21 cellular contexts compared by ENCODE assay signal in the genomic region with DNA sequence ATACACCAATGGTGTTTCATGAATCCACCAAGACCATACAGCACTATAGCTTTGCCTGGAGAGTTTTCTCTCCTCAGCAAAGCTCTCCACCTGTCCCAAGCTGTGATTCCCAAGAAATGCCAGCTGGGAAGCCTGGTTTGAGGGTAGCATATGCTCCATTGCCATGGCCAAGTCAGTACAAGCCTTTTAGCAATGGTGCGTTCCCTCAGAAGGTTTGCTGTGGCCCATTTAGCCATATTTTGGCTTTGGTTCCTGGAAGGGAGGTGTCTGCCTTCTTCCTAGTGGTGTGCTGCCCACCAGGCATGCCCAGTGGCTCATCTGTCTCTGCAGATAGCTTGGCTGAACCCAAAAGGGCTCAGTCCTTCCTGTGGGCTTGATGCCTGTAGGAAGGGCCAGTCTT. TPM values are rescaled to one million over a fixed set of nuclear protein-coding genes. Genes with fewer than 3 reads are reported as not detected.
DNase-seq lines count a peak whose midpoint lies in the region; ATAC-seq, FAIRE-seq and TF ChIP-seq lines count a peak whose summit lies in the region.
"Had no signal": no experiment of that assay in that cellular context is flagged by ENCODE, and none has a peak within 500 bp of the region (broad histone marks: within the 10 kb centered on the region; RNA-seq: fewer than 3 reads in every experiment).

No MANE protein-coding gene starts in this region.

- 89% methylated on average over 1 of the region's 1 CpG; no CpG with 5 or more reads in 1 of the 2 experiments for WGBS in H1 (ENCODE audit: extremely low coverage in 1 of 2, insufficient coverage in 1 of 2, insufficient read length in 1 of 2, insufficient replicate concordance in 2 of 2, low coverage in 1 of 2, low lambda C conversion rate in 2 of 2, missing lambda C conversion rate in 1 of 2), 2 experiments

- no peak for TF ChIP-seq CTCF in natural killer cell (IDR thresholded peaks at IDR 0.05)
- TF ChIP-seq CTCF in H1 (IDR thresholded peaks at IDR 0.05; ENCODE audit: control extremely low read depth in 1 of 3, insufficient read depth in 1 of 3, low read depth in 1 of 3, low read length in 3 of 3) = no peak
- TF ChIP-seq CTCF in GM20000 (IDR thresholded peaks at IDR 0.05; ENCODE audit: extremely low read depth, missing control alignments) = no peak
- no peak for TF ChIP-seq CTCF in progenitor cell of endocrine pancreas (IDR thresholded peaks at IDR 0.05; ENCODE audit: unreplicated experiment)

- no peak for ATAC-seq in natural killer cell treated with Interleukin-12 subunit alpha and Interleukin-12 subunit beta and Interleukin-15 and Interleukin-18, amount 100 ng/mL, for 72 hours
- ATAC-seq in natural killer cell = no peak
- ATAC-seq in GM19035 (IDR thresholded peaks at IDR 0.05; ENCODE audit: unreplicated experiment) = no peak
- ATAC-seq in GM19023 (IDR thresholded peaks at IDR 0.05; ENCODE audit: unreplicated experiment) = no peak
- ATAC-seq: Panc1 had no signal

- H3K4me1 ChIP-seq in H1 (replicated peaks in 1 of 4; ENCODE audit: control insufficient read depth in 3 of 4, insufficient read depth in 4 of 4, low read length in 3 of 4) = peaks cover 3 to 22% (median 14%) of the 10 kb centered on the region in 4 experiments

- no peaks in the 10 kb centered on the region for H3K36me3 ChIP-seq in H1 (ENCODE audit: control insufficient read depth in 2 of 4, insufficient read depth in 4 of 4, low read length in 3 of 4)

- H3K4me2 ChIP-seq in H1 (ENCODE audit: insufficient read depth in 1 of 2, low read depth in 2 of 2, low read length in 2 of 2) = no peak overlapping the region

- TF ChIP-seq POLR2A in H1 (IDR thresholded peaks at IDR 0.05; ENCODE audit: control extremely low read depth in 1 of 2, low read depth in 2 of 2, low read length in 2 of 2) = no peak

- H3K4me1 Mint-ChIP-seq in natural killer cell treated with Interleukin-12 subunit alpha and Interleukin-12 subunit beta and Interleukin-15 and Interleukin-18, amount 100 ng/mL, for 72 hours (ENCODE audit: low read depth in 2 of 2) = peaks cover 42 to 48% of the 10 kb centered on the region in 2 donors
- H3K4me1 Mint-ChIP-seq in natural killer cell (peaks cover 55 to 61% of the 10 kb centered on the region in 2 donors), progenitor cell of endocrine pancreas (ENCODE audit: low read depth) (peaks cover 20% of the 10 kb centered on the region)

- H3K56ac ChIP-seq in H1 (replicated peaks; ENCODE audit: insufficient read length, low read depth, low read length) = no peak overlapping the region

- H3K79me1 ChIP-seq in H1 (ENCODE audit: low read depth, low read length) = peaks cover 7% of the 10 kb centered on the region; the same call in 1 of the 2 replicates

- no peak overlapping the region for H3K27ac Mint-ChIP-seq in natural killer cell treated with Interleukin-12 subunit alpha and Interleukin-12 subunit beta and Interleukin-15 and Interleukin-18, amount 100 ng/mL, for 72 hours
- H3K27ac Mint-ChIP-seq in natural killer cell (no peak overlapping the region), progenitor cell of endocrine pancreas (no peak overlapping the region)
- H3K27ac Mint-ChIP-seq: HFFc6 had no signal

- H3K18ac ChIP-seq in H1 (ENCODE audit: extremely low read depth, low read length) = no peak overlapping the region

- TF ChIP-seq RAD21 in H1 (IDR thresholded peaks at IDR 0.05 in 1 of 2, conservative IDR thresholded peaks at IDR 0.05 in 1 of 2; ENCODE audit: low read depth in 2 of 2, low read length in 2 of 2) = no peak

- H3K36me3 Mint-ChIP-seq in natural killer cell treated with Interleukin-12 subunit alpha and Interleukin-12 subunit beta and Interleukin-15 and Interleukin-18, amount 100 ng/mL, for 72 hours = no peaks in the 10 kb centered on the region
- H3K36me3 Mint-ChIP-seq in natural killer cell = no peaks in the 10 kb centered on the region
- H3K36me3 Mint-ChIP-seq in progenitor cell of endocrine pancreas (ENCODE audit: insufficient read depth) = peaks cover 5% of the 10 kb centered on the region

- peaks cover 0 to 79% of the 10 kb centered on the region in 2 experiments; a peak in 2 of 4 replicates for H3K79me2 ChIP-seq in H1 (ENCODE audit: control insufficient read depth in 1 of 2, insufficient read depth in 2 of 2, low read length in 2 of 2)

- peak; percentile 3 for DNase-seq in natural killer cell treated with Interleukin-12 subunit alpha and Interleukin-12 subunit beta and Interleukin-15 and Interleukin-18, amount 100 ng/mL, for 72 hours (ENCODE audit: low spot score)
- DNase-seq in natural killer cell = no peak
- peak; percentile 25 for DNase-seq in NCI-H2171 (lab: John Stamatoyannopoulos, UW)
- DNase-seq in H1 (ENCODE audit: low read depth in 1 of 2, low spot score in 2 of 2) = no peak
- no peak for DNase-seq in GM20000 (ENCODE audit: low spot score)
- no peak for DNase-seq in progenitor cell of endocrine pancreas (ENCODE audit: low spot score, unreplicated experiment)
- DNase-seq: 8988T, AML-193, GDM1, HFFc6, MG63, NCI-H1417, NCI-H187 treated with DMSO at 0.1 percent for 48 hours, NCI-H226, NCI-H774 had no signal

- H3K4me3 ChIP-seq in H1 (ENCODE audit: extremely low read depth in 1 of 4, insufficient read depth in 2 of 4, low read depth in 3 of 4, low read length in 4 of 4) = no peak overlapping the region
- H3K4me3 ChIP-seq: MG63 had no signal

- H4K91ac ChIP-seq in H1 (replicated peaks; ENCODE audit: insufficient read length, low read length) = no peak overlapping the region

- CTCF ChIA-PET in H1 (lab: Charles Lee; ENCODE audit: partially characterized antibody) = interaction anchor here (0.7 to 2.4 kb wide), 3 partner anchors 14 to 121 kb away, joined by 4 to 8 read pairs (median 4); no protein-coding TSS in a partner anchor

- no peak overlapping the region for H3K23ac ChIP-seq in H1 (ENCODE audit: insufficient read length)

- POLR2A ChIA-PET in H1 (lab: Charles Lee; ENCODE audit: partially characterized antibody) = interaction anchor here (0.6 kb wide), 1 partner anchor 297 kb away, joined by 3 read pairs; no protein-coding TSS in a partner anchor

- no peak overlapping the region for H2BK12ac ChIP-seq in H1 (ENCODE audit: low read depth, low read length)

- H2AFZ ChIP-seq in H1 (ENCODE audit: low read length) = no peak overlapping the region

- no peak for FAIRE-seq in H1 (lab: Jason Lieb, UNC)
- FAIRE-seq: D721Med, H54 had no signal

- intact Hi-C loops in natural killer cell (cut with micrococcal nuclease) = no loop called here

- no peak overlapping the region for H2BK15ac ChIP-seq in H1 (ENCODE audit: low read length)

- no peak overlapping the region; the same call in 1 of the 2 replicates for H4K8ac ChIP-seq in H1 (ENCODE audit: extremely low read depth, insufficient read depth, low read length)

- no peaks in the 10 kb centered on the region for H3K9me3 Mint-ChIP-seq in natural killer cell treated with Interleukin-12 subunit alpha and Interleukin-12 subunit beta and Interleukin-15 and Interleukin-18, amount 100 ng/mL, for 72 hours
- H3K9me3 Mint-ChIP-seq in natural killer cell (no peaks in the 10 kb centered on the region), progenitor cell of endocrine pancreas (ENCODE audit: low read depth) (no peaks in the 10 kb centered on the region)
- H3K9me3 Mint-ChIP-seq: CD14-positive monocyte, HFFc6 had no signal

- no peaks in the 10 kb centered on the region for H3K23me2 ChIP-seq in H1 (ENCODE audit: low read depth, low read length)

- H3K27me3 ChIP-seq in H1 (replicated peaks in 1 of 4; ENCODE audit: control insufficient read depth in 3 of 4, extremely low read depth in 1 of 4, insufficient read depth in 3 of 4, low read length in 3 of 4) = no peaks in the 10 kb centered on the region
- H3K27me3 ChIP-seq: MG63 had no signal

- no peaks in the 10 kb centered on the region for H3K27me3 Mint-ChIP-seq in natural killer cell treated with Interleukin-12 subunit alpha and Interleukin-12 subunit beta and Interleukin-15 and Interleukin-18, amount 100 ng/mL, for 72 hours
- H3K27me3 Mint-ChIP-seq in natural killer cell (ENCODE audit: low read depth in 2 of 2) (no peaks in the 10 kb centered on the region), progenitor cell of endocrine pancreas (no peaks in the 10 kb centered on the region)

- H3K27ac ChIP-seq in H1 (ENCODE audit: low read depth, low read length) = no peak overlapping the region

- no peaks in the 10 kb centered on the region for H3K9me3 ChIP-seq in H1 (ENCODE audit: insufficient read depth in 2 of 2, low read depth in 1 of 2, low read length in 1 of 2)
- H3K9me3 ChIP-seq: MG63 had no signal

- H3K14ac ChIP-seq in H1 (ENCODE audit: insufficient read length) = no peak overlapping the region

- H2BK20ac ChIP-seq in H1 (ENCODE audit: low read length) = no peak overlapping the region

- no peak overlapping the region for H4K5ac ChIP-seq in H1 (ENCODE audit: insufficient read length, low read depth, low read length)

- no peak overlapping the region for H2BK120ac ChIP-seq in H1 (replicated peaks; ENCODE audit: low read depth, low read length)

- TF ChIP-seq EP300 in H1 (IDR thresholded peaks at IDR 0.05; ENCODE audit: borderline replicate concordance in 1 of 2, low read depth in 2 of 2, low read length in 2 of 2) = no peak

- H2AK5ac ChIP-seq in H1 (ENCODE audit: low read depth, low read length) = 0 out of 2 replicates have a peak overlapping the region, but pooled peaks have one; percentile 28

- no peak overlapping the region for H3K4me3 Mint-ChIP-seq in natural killer cell treated with Interleukin-12 subunit alpha and Interleukin-12 subunit beta and Interleukin-15 and Interleukin-18, amount 100 ng/mL, for 72 hours
- no peak overlapping the region for H3K4me3 Mint-ChIP-seq in natural killer cell
- no peak overlapping the region for H3K4me3 Mint-ChIP-seq in progenitor cell of endocrine pancreas (ENCODE audit: low read depth)
- H3K4me3 Mint-ChIP-seq: CD14-positive monocyte, HFFc6 had no signal

- peaks cover 2 to 4% of the 10 kb centered on the region in 2 experiments for H4K20me1 ChIP-seq in H1 (replicated peaks in 1 of 2; ENCODE audit: control insufficient read depth in 1 of 2, insufficient read depth in 2 of 2, low read length in 2 of 2)

- H3K9ac ChIP-seq in H1 (replicated peaks in 1 of 4; ENCODE audit: extremely low read depth in 1 of 4, low read depth in 3 of 4, low read length in 3 of 4) = no peak overlapping the region

- no peak overlapping the region for H3K4ac ChIP-seq in H1 (replicated peaks; ENCODE audit: insufficient read length, low read depth, low read length)

- H2BK5ac ChIP-seq in H1 (ENCODE audit: low read depth, low read length) = peak overlapping the region; percentile 61; the same call in 1 of the 2 replicates

RNA-seq across cellular contexts. Expression of gene GALNT2, which starts 32.4 kb away (rescaled TPM):
- total RNA-seq in natural killer cell treated with Interleukin-12 subunit alpha and Interleukin-12 subunit beta and Interleukin-15 and Interleukin-18, amount 100 ng/mL, for 72 hours = 10 to 100 TPM; 37.7 to 51.5 TPM
- total RNA-seq in natural killer cell = 10 to 100 TPM; 31.2 to 53.6 (median 47.3) TPM
- total RNA-seq in H1 (2021; fragmentation: NEBNext Ultra II Directional; extraction: Animal tissue kit (Norgen Biotek cat#: 25700)) = 75.3 and 83.7 TPM in 2 replicates
- polyA plus RNA-seq in H1 (2011; rRNA removed) = 34.5 and 47.8 TPM in 2 replicates
- 40.8 TPM for polyA plus RNA-seq in H1 (2011; cell fraction: cytosol; rRNA removed)
- polyA plus RNA-seq in H1 (2011; cell fraction: nucleus; rRNA removed) = 65.6 TPM
- polyA plus RNA-seq in H1 (2012, experiment 1 of 2) = 51.1 to 58.7 TPM (median 53.7 TPM) in 4 replicates
- polyA plus RNA-seq in H1 (2012, experiment 2 of 2) = 35.2 TPM
- polyA plus RNA-seq in H1 (2013, experiment 1 of 2) = 90.5 TPM
- polyA plus RNA-seq in H1 (2013, experiment 2 of 2) = 94.8 TPM
- 34.8 and 35.8 TPM in 2 replicates for polyA minus RNA-seq in H1 (2011; rRNA and poly(A)+ RNA removed)
- polyA minus RNA-seq in H1 (2011; cell fraction: cytosol; rRNA and poly(A)+ RNA removed) = 32.2 TPM
- polyA minus RNA-seq in H1 (2011; cell fraction: nucleus; rRNA and poly(A)+ RNA removed) = 36.7 TPM
- 92.4 and 95.2 TPM in 2 replicates for total RNA-seq in progenitor cell of endocrine pancreas

Comparison
In these comparisons a context has a peak if more than half of its experiments do, and no peak if none do; other contexts are left out.
1. DNase-seq: peak in natural killer cell treated with Interleukin-12 subunit alpha and Interleukin-12 subunit beta and Interleukin-15 and Interleukin-18, amount 100 ng/mL, for 72 hours (single experiment) and NCI-H2171 (single experiment); none in natural killer cell (single experiment), H1 (0 of 2), GM20000 (single experiment) and progenitor cell of endocrine pancreas (single experiment).